Comparison of ENCODE assay signal across 14 cellular contexts in genomic region chr2:227376911-227377396, GRCh38. TPM values are rescaled to one million over a fixed set of nuclear protein-coding genes. Genes with fewer than 3 reads are reported as not detected.
DNase-seq lines count a peak whose midpoint lies in the region; ATAC-seq and TF ChIP-seq lines count a peak whose summit lies in the region.
"Had no signal": no experiment of that assay in that cellular context is flagged by ENCODE, and none has a peak within 500 bp of the region (broad histone marks: within the 10 kb centered on the region; RNA-seq: fewer than 3 reads in every experiment).

No MANE protein-coding gene starts in this region.

- H3K36me3 ChIP-seq in ACC112 (ENCODE audit: insufficient read depth, low read length) = no peaks in the 10 kb centered on the region
- no peaks in the 10 kb centered on the region for H3K36me3 ChIP-seq in PC-9 (ENCODE audit: low read depth)
- H3K36me3 ChIP-seq in H7 (replicated peaks; ENCODE audit: control insufficient read depth, insufficient read depth, low read length) = no peaks in the 10 kb centered on the region
- H3K36me3 ChIP-seq in heart right ventricle = no peaks in the 10 kb centered on the region
- H3K36me3 ChIP-seq: BLaER1, MG63 had no signal

- no peaks in the 10 kb centered on the region for H4K20me1 ChIP-seq in H9 (ENCODE audit: control insufficient read depth, insufficient read depth, insufficient read length)
- H4K20me1 ChIP-seq in PC-9 (ENCODE audit: insufficient read depth) = no peaks in the 10 kb centered on the region
- H4K20me1 ChIP-seq: BLaER1 had no signal

- no peak overlapping the region for H3K23ac ChIP-seq in H9 (ENCODE audit: insufficient read length, low read depth, low read length)

- H2BK12ac ChIP-seq in H9 (ENCODE audit: insufficient read length, low read depth, low read length) = no peak overlapping the region

- intact Hi-C loops in PC-9 (cut with micrococcal nuclease; ENCODE audit: unreplicated experiment) (no loop called here), heart right ventricle (cut with DNase I) (no loop called here)

- no CpG with 5 or more reads among the region's 6 CpGs for WGBS in H9 (ENCODE audit: extremely low coverage, insufficient read length, low lambda C conversion rate)
- 50 to 53% methylated on average over 6 of the region's 6 CpGs for WGBS in heart right ventricle, 2 donors

- no peaks in the 10 kb centered on the region for H3K9me3 Mint-ChIP-seq in H9

- H2BK120ac ChIP-seq in H9 (ENCODE audit: low read depth, low read length, poor library complexity, severe bottlenecking) = no peak overlapping the region

- no peaks in the 10 kb centered on the region for H3K79me2 ChIP-seq in ACC112 (ENCODE audit: control insufficient read depth, insufficient read depth, low read length, unreplicated experiment)
- no peaks in the 10 kb centered on the region for H3K79me2 ChIP-seq in H9 (ENCODE audit: insufficient read depth, low read length)
- H3K79me2 ChIP-seq in PC-9 (ENCODE audit: low read depth) = no peaks in the 10 kb centered on the region

- H3K56ac ChIP-seq in H9 (ENCODE audit: insufficient read length, low read depth, low read length) = no peak overlapping the region

- no peak overlapping the region for H3K9ac ChIP-seq in H9 (ENCODE audit: extremely low read depth, insufficient read length, low read length)
- H3K9ac ChIP-seq: BLaER1 had no signal

- H3K79me1 ChIP-seq in H9 (ENCODE audit: insufficient read depth, low read depth, low read length, poor library complexity, severe bottlenecking) = no peaks in the 10 kb centered on the region

- H3K9me3 ChIP-seq in H9 (ENCODE audit: control insufficient read depth, low read depth, low read length) = no peaks in the 10 kb centered on the region
- H3K9me3 ChIP-seq in PC-9 (ENCODE audit: insufficient read depth, low read depth) = no peaks in the 10 kb centered on the region
- no peaks in the 10 kb centered on the region for H3K9me3 ChIP-seq in heart right ventricle
- H3K9me3 ChIP-seq: BLaER1, MG63 had no signal

- no peaks in the 10 kb centered on the region for H3K23me2 ChIP-seq in H9 (ENCODE audit: insufficient read length, low read depth, low read length, poor library complexity, severe bottlenecking)

- H3K4me1 Mint-ChIP-seq in H9 = peaks cover 10 to 12% of the 10 kb centered on the region in 2 experiments

- H3K14ac ChIP-seq in H9 (ENCODE audit: insufficient read depth, low read length) = no peak overlapping the region

- H3K4me1 ChIP-seq in ACC112 (ENCODE audit: control insufficient read depth, insufficient read depth, low read length, unreplicated experiment) (peaks cover 32% of the 10 kb centered on the region), H9 (ENCODE audit: insufficient read depth, low read length) (no peaks in the 10 kb centered on the region), PC-9 (replicated peaks; ENCODE audit: insufficient read depth) (peaks cover 17% of the 10 kb centered on the region; the same call in 1 of the 2 replicates), heart right ventricle (peaks cover 0 to 13% (median 0%) of the 10 kb centered on the region in 9 donors)

- TF ChIP-seq CTCF in H9 (conservative IDR thresholded peaks at IDR 0.05) = no peak
- TF ChIP-seq CTCF in PC-9 (conservative IDR thresholded peaks at IDR 0.05) = no peak
- no peak for TF ChIP-seq CTCF in fibroblast of mammary gland (conservative IDR thresholded peaks at IDR 0.05; ENCODE audit: control insufficient read depth, insufficient read depth, low read depth, low read length)
- no peak for TF ChIP-seq CTCF in heart right ventricle (IDR thresholded peaks at IDR 0.05)

- H3K27me3 ChIP-seq in ACC112 (ENCODE audit: insufficient read depth, low read length) = no peaks in the 10 kb centered on the region
- H3K27me3 ChIP-seq in H9 (ENCODE audit: insufficient read depth, low read length) = no peaks in the 10 kb centered on the region
- H3K27me3 ChIP-seq in PC-9 (ENCODE audit: insufficient read depth, low read depth) = no peaks in the 10 kb centered on the region
- no peaks in the 10 kb centered on the region for H3K27me3 ChIP-seq in H7 (ENCODE audit: control insufficient read depth, insufficient read depth, low read length)
- H3K27me3 ChIP-seq in heart right ventricle = peaks cover 0 to 28% (median 11%) of the 10 kb centered on the region in 7 donors
- H3K27me3 ChIP-seq: BLaER1, MG63 had no signal

- peak overlapping the region; percentile 8; the same call in 1 of the 2 replicates for H3K27ac ChIP-seq in ACC112 (ENCODE audit: low read depth, low read length)
- H3K27ac ChIP-seq in H9 (ENCODE audit: insufficient read length, low read depth, low read length) = no peak overlapping the region
- H3K27ac ChIP-seq in PC-9 = peak overlapping the region; percentile 4; the same call in 1 of the 2 replicates
- H3K27ac ChIP-seq in heart right ventricle = peak overlapping the region in 1 of 10 donors; percentile 42
- H3K27ac ChIP-seq: BLaER1 had no signal

- no peak overlapping the region for H3K4ac ChIP-seq in H9 (ENCODE audit: low read depth, low read length)

- no peak overlapping the region for H2BK15ac ChIP-seq in H9 (ENCODE audit: low read depth, low read length)

- no peaks in the 10 kb centered on the region for H3K36me3 Mint-ChIP-seq in H9 (ENCODE audit: insufficient read depth in 1 of 3, low read depth in 3 of 3)

- H4K5ac ChIP-seq in H9 (ENCODE audit: insufficient read length, low read depth, low read length) = no peak overlapping the region

- no peak overlapping the region for H2AK5ac ChIP-seq in H9 (ENCODE audit: insufficient read length, low read length)

- CTCF ChIA-PET in PC-9 (lab: Charles Lee) = no interaction called here

- no TSS peak for BruUV-seq in PC-9 (replicated peaks; lab: Mats Ljungman, UMichigan)

- H3F3A ChIP-seq in PC-9 (ENCODE audit: insufficient read depth, low read depth) = peaks cover 13% of the 10 kb centered on the region; the same call in 1 of the 2 replicates

- no peak for DNase-seq in H9
- DNase-seq in PC-9 = no peak
- peak; percentile 49 for DNase-seq in fibroblast of mammary gland (ENCODE audit: low read depth)
- DNase-seq in inferior parietal cortex (ENCODE audit: extremely low spot score) = no peak
- DNase-seq in H7 = no peak
- no peak for DNase-seq in stimulated activated naive CD8-positive, alpha-beta T cell treated with anti-CD3 and anti-CD28 coated beads, Interleukin-15, Interleukin-2, amounts not matched to agents 100 U/mL and 50 U/mL, for 24 hours
- DNase-seq in heart right ventricle = no peak
- DNase-seq: activated CD4-positive, alpha-beta T cell treated with anti-CD3 and anti-CD28 coated beads for 4 hours; activated effector memory CD4-positive, alpha-beta T cell treated with Interleukin-2 at 50 U/mL for 16 hours; MG63; NK-92 treated with Interleukin-12 subunit alpha and Interleukin-12 subunit beta, amount 100 ng/mL, for 24 hours had no signal

- no peak overlapping the region for H3K4me3 ChIP-seq in ACC112 (ENCODE audit: low read depth, low read length)
- H3K4me3 ChIP-seq in PC-9 = no peak overlapping the region
- H3K4me3 ChIP-seq in fibroblast of mammary gland (ENCODE audit: control insufficient read depth, low read depth, low read length) = no peak overlapping the region
- no peak overlapping the region for H3K4me3 ChIP-seq in H7 (ENCODE audit: insufficient read depth, low read depth, low read length)
- no peak overlapping the region for H3K4me3 ChIP-seq in heart right ventricle
- H3K4me3 ChIP-seq: BLaER1, MG63 had no signal

- no peak overlapping the region for H3K18ac ChIP-seq in H9 (ENCODE audit: insufficient read length, low read depth, low read length)

- no peak overlapping the region for H2BK5ac ChIP-seq in H9 (ENCODE audit: insufficient read length, low read length)

- no peak overlapping the region for H3T11ph ChIP-seq in H9 (ENCODE audit: low read length)

- ATAC-seq in stimulated activated naive CD8-positive, alpha-beta T cell treated with anti-CD3 and anti-CD28 coated beads, Interleukin-15, Interleukin-2, amounts not matched to agents 100 U/mL and 50 U/mL, for 24 hours = no peak
- ATAC-seq in heart right ventricle = no peak

- no peak overlapping the region; a peak in 1 of 7 replicates for H3K27ac Mint-ChIP-seq in H9

- H2BK20ac ChIP-seq in H9 (ENCODE audit: low read depth, low read length, poor library complexity, severe bottlenecking) = no peak overlapping the region

- H3K4me3 Mint-ChIP-seq in H9 = no peak overlapping the region

- H4K8ac ChIP-seq in H9 (replicated peaks; ENCODE audit: insufficient read length, low read depth, low read length) = no peak overlapping the region

- no peaks in the 10 kb centered on the region for H3K27me3 Mint-ChIP-seq in H9 (ENCODE audit: low read depth)

- H3K4me2 ChIP-seq in H9 (ENCODE audit: insufficient read depth, insufficient read length, low read length) (no peak overlapping the region), PC-9 (no peak overlapping the region)
- H3K4me2 ChIP-seq: BLaER1 had no signal

- no peak overlapping the region for H2AFZ ChIP-seq in ACC112 (ENCODE audit: low read length, unreplicated experiment)
- H2AFZ ChIP-seq in H9 (ENCODE audit: low read length) = peak overlapping the region; percentile 48
- H2AFZ ChIP-seq in PC-9 = no peak overlapping the region

- no peaks in the 10 kb centered on the region for H3K9me2 ChIP-seq in PC-9 (ENCODE audit: insufficient read depth)

- H4K91ac ChIP-seq in H9 (ENCODE audit: insufficient read length, low read depth, low read length) = no peak overlapping the region

- POLR2A ChIA-PET in PC-9 (lab: Charles Lee; ENCODE audit: unreplicated experiment) = no interaction called here

RNA-seq across cellular contexts. Expression of gene TM4SF20, which starts 2.2 kb away (rescaled TPM):
- total RNA-seq in H9 (2021) (not detected in 2 replicates), PC-9 (2021) (not detected in 2 replicates), heart right ventricle (not detected)
- total RNA-seq in H7 (2014; rRNA removed; shearing (Covaris generic)) = not detected in 2 replicates
- not detected for polyA plus RNA-seq in heart right ventricle
- total RNA-seq: renal cortical epithelial cell had no signal

RNA-seq across cellular contexts. Expression of gene SCYGR1, which starts 10.8 kb away (rescaled TPM):
- not detected in 2 replicates for total RNA-seq in H9 (2021)
- not detected in 2 replicates for total RNA-seq in PC-9 (2021)
- not detected in 2 replicates for total RNA-seq in H7 (2014; rRNA removed; shearing (Covaris generic))
- not detected for total RNA-seq in heart right ventricle
- polyA plus RNA-seq in heart right ventricle = not detected
- total RNA-seq: renal cortical epithelial cell had no signal

RNA-seq across cellular contexts. Expression of gene MFF, which starts 51.9 kb away (rescaled TPM):
- total RNA-seq in H9 (2021) (83.3 and 88.1 TPM in 2 replicates), PC-9 (2021) (141 and 144 TPM in 2 replicates), heart right ventricle (100 to 1,000 TPM in 1 of 10 donors, 10 to 100 TPM in 9; 58.4 to 102 (median 73.8) TPM)
- 90.7 and 104 TPM in 2 replicates for total RNA-seq in H7 (2014; rRNA removed; shearing (Covaris generic))
- 10 to 100 TPM; 80.6 to 86.3 TPM for polyA plus RNA-seq in heart right ventricle
